ENCODE assay signal across 15 cellular contexts in genomic region chr1:167488786-167489185, GRCh38. TPM values are rescaled to one million over a fixed set of nuclear protein-coding genes. Genes with fewer than 3 reads are reported as not detected.
DNase-seq lines count a peak whose midpoint lies in the region; ATAC-seq and TF ChIP-seq lines count a peak whose summit lies in the region.
"Had no signal": no experiment of that assay in that cellular context is flagged by ENCODE, and none has a peak within 500 bp of the region (broad histone marks: within the 10 kb centered on the region; RNA-seq: fewer than 3 reads in every experiment).

No MANE protein-coding gene starts in this region.

- POLR2A ChIA-PET in CD4-positive, alpha-beta memory T cell (lab: Charles Lee; ENCODE audit: partially characterized antibody) = interaction anchor here (0.5 to 9.8 kb wide), 7 partner anchors 14 to 77 kb away, joined by 3 to 137 read pairs (median 4); partner anchors contain the start of gene CD247
- POLR2A ChIA-PET in activated CD4-positive, alpha-beta memory T cell treated with anti-CD3 and anti-CD28 coated beads for 36 hours (lab: Charles Lee) = interaction anchor here (1.2 to 1.8 kb wide), 2 partner anchors 27 to 41 kb away, joined by 3 to 5 read pairs; no protein-coding TSS in a partner anchor

- H3K36me3 ChIP-seq in CD4-positive, alpha-beta memory T cell (ENCODE audit: insufficient read depth, low read length) = peaks cover 11% of the 10 kb centered on the region
- H3K36me3 ChIP-seq in H7 (replicated peaks; ENCODE audit: control insufficient read depth, insufficient read depth, low read length) = no peaks in the 10 kb centered on the region

- DNase-seq in CD4-positive, alpha-beta memory T cell = peak in 1 of 5 donors; percentile 46
- DNase-seq in H7 (peak; percentile 68), glutamatergic neuron (peak; percentile 27), GM20000 (ENCODE audit: low spot score) (no peak)
- DNase-seq in activated CD4-positive, alpha-beta memory T cell treated with anti-CD3 and anti-CD28 coated beads for 36 hours = no peak
- no peak for DNase-seq in stimulated activated CD4-positive, alpha-beta T cell treated with anti-CD3 and anti-CD28 coated beads, Interleukin-1b, Interleukin-23, amount 100 ng/mL, for 48 hours
- DNase-seq: anterior cingulate cortex, MV-4-11, NCI-H748 treated with DMSO at 0.1 percent for 48 hours had no signal

- CTCF ChIA-PET in CD4-positive, alpha-beta memory T cell (lab: Charles Lee; ENCODE audit: partially characterized antibody) = interaction anchor here (1.1 to 2.6 kb wide), 6 partner anchors 10 to 52 kb away, joined by 3 to 8 read pairs (median 6); partner anchors contain the start of gene CD247
- CTCF ChIA-PET in activated CD4-positive, alpha-beta memory T cell treated with anti-CD3 and anti-CD28 coated beads for 36 hours (lab: Charles Lee) = interaction anchor here (1.0 to 1.3 kb wide), 2 partner anchors 33 to 52 kb away, joined by 3 read pairs; no protein-coding TSS in a partner anchor

- H3K27me3 Mint-ChIP-seq in CD4-positive, alpha-beta memory T cell = no peaks in the 10 kb centered on the region
- no peaks in the 10 kb centered on the region for H3K27me3 Mint-ChIP-seq in activated CD4-positive, alpha-beta memory T cell treated with anti-CD3 and anti-CD28 coated beads for 36 hours
- H3K27me3 Mint-ChIP-seq in glutamatergic neuron (ENCODE audit: unreplicated experiment) = peaks cover 6% of the 10 kb centered on the region

- H3K9me3 Mint-ChIP-seq in CD4-positive, alpha-beta memory T cell = no peaks in the 10 kb centered on the region
- no peaks in the 10 kb centered on the region for H3K9me3 Mint-ChIP-seq in activated CD4-positive, alpha-beta memory T cell treated with anti-CD3 and anti-CD28 coated beads for 36 hours
- peaks cover 3% of the 10 kb centered on the region for H3K9me3 Mint-ChIP-seq in glutamatergic neuron (ENCODE audit: unreplicated experiment)
- H3K9me3 Mint-ChIP-seq: nephron had no signal

- H3K4me3 Mint-ChIP-seq in CD4-positive, alpha-beta memory T cell = peak overlapping the region; percentile 66 to 91 (median 72)
- peak overlapping the region; percentile 51 for H3K4me3 Mint-ChIP-seq in activated CD4-positive, alpha-beta memory T cell treated with anti-CD3 and anti-CD28 coated beads for 36 hours
- H3K4me3 Mint-ChIP-seq in glutamatergic neuron (ENCODE audit: unreplicated experiment) = no peak overlapping the region

- peaks cover 76 to 100% (median 88%) of the 10 kb centered on the region in 4 donors for H3K4me1 Mint-ChIP-seq in CD4-positive, alpha-beta memory T cell
- H3K4me1 Mint-ChIP-seq in activated CD4-positive, alpha-beta memory T cell treated with anti-CD3 and anti-CD28 coated beads for 36 hours (ENCODE audit: low read depth) = peaks cover 93% of the 10 kb centered on the region
- peaks cover 17% of the 10 kb centered on the region for H3K4me1 Mint-ChIP-seq in glutamatergic neuron (ENCODE audit: low read depth, unreplicated experiment)

- peaks cover 99% of the 10 kb centered on the region for H3K4me1 ChIP-seq in CD4-positive, alpha-beta memory T cell (ENCODE audit: insufficient read depth, low read length)

- no peak overlapping the region for H3K4me3 ChIP-seq in CD4-positive, alpha-beta memory T cell (ENCODE audit: low read length in 2 of 2)
- no peak overlapping the region for H3K4me3 ChIP-seq in H7 (ENCODE audit: insufficient read depth, low read depth, low read length)
- H3K4me3 ChIP-seq: dorsolateral prefrontal cortex, SK-N-MC had no signal

- intact Hi-C loops in CD4-positive, alpha-beta memory T cell (cut with micrococcal nuclease) = loop anchor here (1.0 to 2.0 kb wide), 2 partner anchors 32 to 41 kb away; no protein-coding TSS in a partner anchor
- intact Hi-C loops in activated CD4-positive, alpha-beta memory T cell treated with anti-CD3 and anti-CD28 coated beads for 36 hours (cut with micrococcal nuclease) = no loop called here

- TF ChIP-seq CTCF in glutamatergic neuron (IDR thresholded peaks at IDR 0.05; ENCODE audit: partially characterized antibody, unreplicated experiment) = no peak
- TF ChIP-seq CTCF in GM20000 (IDR thresholded peaks at IDR 0.05; ENCODE audit: extremely low read depth, missing control alignments) = no peak

- ATAC-seq in HG03439 (IDR thresholded peaks at IDR 0.05; ENCODE audit: unreplicated experiment) (no peak), HG03196 (IDR thresholded peaks at IDR 0.05; ENCODE audit: unreplicated experiment) (no peak)

- no peaks in the 10 kb centered on the region for H3K27me3 ChIP-seq in CD4-positive, alpha-beta memory T cell (ENCODE audit: insufficient read depth, low read length)
- H3K27me3 ChIP-seq in H7 (ENCODE audit: control insufficient read depth, insufficient read depth, low read length) = no peaks in the 10 kb centered on the region; the same call in 1 of the 2 replicates
- H3K27me3 ChIP-seq: dorsolateral prefrontal cortex had no signal

- peaks cover 27 to 67% of the 10 kb centered on the region in 2 donors for H3K36me3 Mint-ChIP-seq in CD4-positive, alpha-beta memory T cell
- peaks cover 21% of the 10 kb centered on the region for H3K36me3 Mint-ChIP-seq in activated CD4-positive, alpha-beta memory T cell treated with anti-CD3 and anti-CD28 coated beads for 36 hours
- H3K36me3 Mint-ChIP-seq in glutamatergic neuron (ENCODE audit: unreplicated experiment) = no peaks in the 10 kb centered on the region

- peak overlapping the region; percentile 85 to 100 (median 90) for H3K27ac Mint-ChIP-seq in CD4-positive, alpha-beta memory T cell
- H3K27ac Mint-ChIP-seq in activated CD4-positive, alpha-beta memory T cell treated with anti-CD3 and anti-CD28 coated beads for 36 hours = peak overlapping the region; percentile 83
- peak overlapping the region; percentile 42 for H3K27ac Mint-ChIP-seq in glutamatergic neuron (ENCODE audit: unreplicated experiment)

- peak overlapping the region; percentile 60 for H3K27ac ChIP-seq in CD4-positive, alpha-beta memory T cell (ENCODE audit: low read depth, low read length)
- H3K27ac ChIP-seq: C4-2B, dorsolateral prefrontal cortex, SK-N-MC had no signal

- no peaks in the 10 kb centered on the region for H3K9me3 ChIP-seq in CD4-positive, alpha-beta memory T cell (ENCODE audit: control insufficient read depth in 1 of 2, low read length in 2 of 2)

RNA-seq across cellular contexts. Expression of gene CD247, which starts 29.5 kb away (rescaled TPM):
- 100 to 1,000 TPM; 340 to 341 TPM for total RNA-seq in CD4-positive, alpha-beta memory T cell
- 100 to 1,000 TPM; 260 to 404 TPM for polyA plus RNA-seq in CD4-positive, alpha-beta memory T cell
- 0.33 and 0.83 TPM in 2 replicates for total RNA-seq in H7 (2014; rRNA removed; shearing (Covaris generic))
- 100 to 1,000 TPM; 105 to 114 TPM for total RNA-seq in activated CD4-positive, alpha-beta memory T cell treated with anti-CD3 and anti-CD28 coated beads for 36 hours
- not detected for total RNA-seq in glutamatergic neuron (ENCODE audit: unreplicated experiment)

Comparison
In these comparisons a context has a peak if more than half of its experiments do, and no peak if none do; other contexts are left out.
1. DNase-seq: peak in H7 (single experiment) and glutamatergic neuron (single experiment); none in activated CD4-positive, alpha-beta memory T cell treated with anti-CD3 and anti-CD28 coated beads for 36 hours (single experiment), GM20000 (single experiment) and stimulated activated CD4-positive, alpha-beta T cell treated with anti-CD3 and anti-CD28 coated beads, Interleukin-1b, Interleukin-23, amount 100 ng/mL, for 48 hours (single experiment).
2. RNA of gene CD247, which starts 29.5 kb away (total RNA-seq): 340 to 341 TPM in CD4-positive, alpha-beta memory T cell and 105 to 114 TPM in activated CD4-positive, alpha-beta memory T cell treated with anti-CD3 and anti-CD28 coated beads for 36 hours; 0.33 to 0.83 TPM in H7 and not detected in glutamatergic neuron (single experiment); every median in the first group is over 10 times any median in the second.
3. Peak in every context shown above with its lines, with median percentiles within 50 percentile points of each other: H3K27ac Mint-ChIP-seq.